In the genomic region with DNA sequence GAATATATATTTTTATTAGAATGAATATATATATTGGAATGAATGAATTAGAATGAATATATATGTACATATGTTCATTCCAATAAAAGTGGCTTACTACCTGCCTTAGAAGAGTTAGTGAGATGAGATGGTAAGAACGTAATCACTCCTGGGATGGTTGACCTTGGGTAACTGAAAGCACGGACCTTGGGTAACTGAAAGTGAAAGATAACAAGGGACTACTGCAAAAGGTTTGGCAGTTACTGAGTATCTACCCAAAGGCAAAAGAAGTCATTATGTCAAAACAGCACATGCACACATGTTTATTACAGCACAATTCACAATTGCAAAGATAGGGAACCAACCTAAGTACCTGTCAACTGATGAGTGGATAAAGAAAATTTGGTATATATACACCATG, we compare ENCODE assay signal across 25 cellular contexts. TPM values are rescaled to one million over a fixed set of nuclear protein-coding genes. Genes with fewer than 3 reads are reported as not detected.
"Had no signal": no experiment of that assay in that cellular context is flagged by ENCODE, and none has a peak within 500 bp of the region (broad histone marks: within the 10 kb centered on the region; RNA-seq: fewer than 3 reads in every experiment).

No MANE protein-coding gene starts in this region.

- H3K27ac ChIP-seq: HL-60, SJSA1, SK-N-MC had no signal

- FAIRE-seq: HTR-8/SVneo, RCC 7860 had no signal

- H3K9me3 ChIP-seq: SJSA1 had no signal

- H3K36me3 ChIP-seq: SJSA1 had no signal

- H3K4me3 ChIP-seq: SJSA1, SK-N-MC had no signal

- DNase-seq: KBM-7; NCI-H1092; NCI-H1105 treated with DMSO at 0.1 percent for 48 hours; NCI-H1417 treated with DMSO at 0.1 percent for 48 hours; NCI-H146; NCI-H1694 treated with DMSO at 0.1 percent for 48 hours; NCI-H1930; NCI-H2081; NCI-H2107; NCI-H2227 treated with DMSO at 0.1 percent for 48 hours; NCI-H446; NCI-H510A; NCI-H524 treated with DMSO at 0.1 percent for 48 hours; NCI-H69; NCI-H774; NK-92 treated with Interleukin-12 subunit alpha and Interleukin-12 subunit beta, amount 100 ng/mL, for 24 hours; Right ventricle myocardium superior; RPMI8226; SIG-M5 had no signal

- H3K27me3 ChIP-seq: SJSA1 had no signal

RNA-seq across cellular contexts. Expression of gene ARNT2, which starts 16.5 kb away (rescaled TPM):
- total RNA-seq: T-helper 1 cell treated with Interleukin-12 subunit alpha and Interleukin-12 subunit beta and Interleukin-4 antibody, amounts not matched to agents 30 ng/mL and 1 ng/mL, for 36 hours had no signal
